ENCODE assay signal across 8 cellular contexts in the genomic region with DNA sequence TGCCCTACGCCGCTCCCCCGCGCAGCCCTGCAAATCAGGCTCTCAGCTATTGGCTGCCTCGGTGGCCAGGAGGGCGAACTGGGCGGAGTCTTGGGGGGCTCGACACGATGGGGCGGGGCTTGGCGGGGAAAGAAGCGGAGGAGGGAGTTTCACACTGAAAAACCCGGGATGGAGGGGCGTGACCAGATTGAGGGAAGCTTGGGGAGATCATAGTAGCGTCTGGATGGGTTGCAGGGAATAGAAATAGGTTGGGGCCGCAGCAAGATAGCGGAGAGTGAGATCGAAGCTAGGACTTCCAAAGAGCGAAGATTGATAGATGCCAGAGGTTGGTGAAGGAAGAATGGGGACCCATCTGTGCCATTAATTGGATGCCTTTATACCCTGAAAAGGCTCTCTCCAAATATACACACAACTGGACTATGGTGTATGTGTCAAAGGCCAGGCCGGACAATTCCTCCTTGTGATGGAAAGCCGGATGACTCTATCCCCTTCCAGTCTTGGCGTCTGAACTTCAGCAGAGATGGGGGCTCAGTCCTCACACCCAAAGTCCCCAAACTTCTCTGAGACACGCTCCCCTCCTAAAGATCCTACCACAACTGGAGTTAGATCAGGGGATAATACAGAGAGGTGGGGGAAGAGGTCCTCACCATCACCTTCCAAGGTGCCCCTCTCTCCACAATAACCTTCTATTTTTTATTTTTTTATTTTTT. TPM values are rescaled to one million over a fixed set of nuclear protein-coding genes. Genes with fewer than 3 reads are reported as not detected.
DNase-seq lines count a peak whose midpoint lies in the region; ATAC-seq and TF ChIP-seq lines count a peak whose summit lies in the region.

No MANE protein-coding gene starts in this region.

- DNase-seq in AG08396 (ENCODE audit: low spot score) = peak; percentile 76
- no peak for DNase-seq in activated B cell treated with CpG ODN at 0.5 μM for 24 hours
- DNase-seq in effector CD4-positive, alpha-beta T cell = peak; percentile 29
- peak; percentile 13 for DNase-seq in midbrain (lab: John Stamatoyannopoulos, UW)
- DNase-seq in A172 (ENCODE audit: low spot score) = no peak

- H3K4me3 Mint-ChIP-seq in IgD-negative memory B cell (peak overlapping the region; percentile 68 to 92 (median 78)), activated B cell treated with CpG ODN at 0.5 μM for 24 hours (peak overlapping the region; percentile 78)
- peak overlapping the region; percentile 80 for H3K4me3 Mint-ChIP-seq in stimulated activated naive CD8-positive, alpha-beta T cell treated with anti-CD3 and anti-CD28 coated beads, Interleukin-15, Interleukin-2, amounts not matched to agents 100 ng/mL and 50 ng/mL, for 24 hours

- peak overlapping the region in 1 of 3 donors; percentile 39 for H3K27ac Mint-ChIP-seq in IgD-negative memory B cell
- H3K27ac Mint-ChIP-seq in activated B cell treated with CpG ODN at 0.5 μM for 24 hours = peak overlapping the region; percentile 7
- H3K27ac Mint-ChIP-seq in stimulated activated naive CD8-positive, alpha-beta T cell treated with anti-CD3 and anti-CD28 coated beads, Interleukin-15, Interleukin-2, amounts not matched to agents 100 ng/mL and 50 ng/mL, for 24 hours = no peak overlapping the region

- intact Hi-C loops in activated B cell treated with CpG ODN at 0.5 μM for 24 hours (cut with micrococcal nuclease) = loop anchor here (2.0 kb wide), 2 partner anchors 13 to 17 kb away; no protein-coding TSS in a partner anchor

- H3K9me3 Mint-ChIP-seq in IgD-negative memory B cell = peaks cover 0 to 2% (median 0%) of the 10 kb centered on the region in 3 donors
- H3K9me3 Mint-ChIP-seq in activated B cell treated with CpG ODN at 0.5 μM for 24 hours = no peaks in the 10 kb centered on the region
- no peaks in the 10 kb centered on the region for H3K9me3 Mint-ChIP-seq in stimulated activated naive CD8-positive, alpha-beta T cell treated with anti-CD3 and anti-CD28 coated beads, Interleukin-15, Interleukin-2, amounts not matched to agents 100 ng/mL and 50 ng/mL, for 24 hours

- CTCF ChIA-PET in activated B cell treated with CpG ODN at 0.5 μM for 24 hours (lab: Charles Lee) = interaction anchor here (0.7 kb wide), 1 partner anchor 18 kb away, joined by 4 read pairs; no protein-coding TSS in a partner anchor

- H3K4me1 Mint-ChIP-seq in IgD-negative memory B cell = peaks cover 5 to 10% (median 6%) of the 10 kb centered on the region in 3 donors
- H3K4me1 Mint-ChIP-seq in activated B cell treated with CpG ODN at 0.5 μM for 24 hours = peaks cover 12% of the 10 kb centered on the region
- H3K4me1 Mint-ChIP-seq in stimulated activated naive CD8-positive, alpha-beta T cell treated with anti-CD3 and anti-CD28 coated beads, Interleukin-15, Interleukin-2, amounts not matched to agents 100 ng/mL and 50 ng/mL, for 24 hours (ENCODE audit: low read depth) = peaks cover 11% of the 10 kb centered on the region

- H3K36me3 Mint-ChIP-seq in IgD-negative memory B cell = no peaks in the 10 kb centered on the region
- no peaks in the 10 kb centered on the region for H3K36me3 Mint-ChIP-seq in activated B cell treated with CpG ODN at 0.5 μM for 24 hours (ENCODE audit: low read depth)
- H3K36me3 Mint-ChIP-seq in stimulated activated naive CD8-positive, alpha-beta T cell treated with anti-CD3 and anti-CD28 coated beads, Interleukin-15, Interleukin-2, amounts not matched to agents 100 ng/mL and 50 ng/mL, for 24 hours (ENCODE audit: low read depth) = no peaks in the 10 kb centered on the region

- ATAC-seq in activated B cell treated with CpG ODN at 0.5 μM for 24 hours (ENCODE audit: low read depth) (peak; percentile 63), HG03432 (IDR thresholded peaks at IDR 0.05; ENCODE audit: unreplicated experiment) (no peak)

- TF ChIP-seq CTCF in activated B cell treated with CpG ODN at 0.5 μM for 24 hours (IDR thresholded peaks at IDR 0.05) = no peak

- POLR2A ChIA-PET in activated B cell treated with CpG ODN at 0.5 μM for 24 hours (lab: Charles Lee) = interaction anchor here (0.6 to 1.2 kb wide), 4 partner anchors 12 to 415 kb away, joined by 3 to 11 read pairs (median 4); partner anchors contain the start of gene RPL19

- H3K27me3 Mint-ChIP-seq in IgD-negative memory B cell (peaks cover 39% of the 10 kb centered on the region), activated B cell treated with CpG ODN at 0.5 μM for 24 hours (peaks cover 39% of the 10 kb centered on the region)
- peaks cover 42% of the 10 kb centered on the region for H3K27me3 Mint-ChIP-seq in stimulated activated naive CD8-positive, alpha-beta T cell treated with anti-CD3 and anti-CD28 coated beads, Interleukin-15, Interleukin-2, amounts not matched to agents 100 ng/mL and 50 ng/mL, for 24 hours

RNA-seq across cellular contexts. Expression of gene STAC2, which starts 0.4 kb away (rescaled TPM):
- not detected for polyA plus RNA-seq in IgD-negative memory B cell
- not detected in 2 replicates for total RNA-seq in activated B cell treated with CpG ODN at 0.5 μM for 24 hours
- 0.12 TPM in 1 of 2 replicates, not detected in the other for total RNA-seq in A172 (2014; rRNA removed; shearing (Covaris generic))

RNA-seq across cellular contexts. Expression of gene RPL19, which starts 26.0 kb away (rescaled TPM):
- polyA plus RNA-seq in IgD-negative memory B cell = 3,435 TPM
- 3,324 and 3,891 TPM in 2 replicates for total RNA-seq in activated B cell treated with CpG ODN at 0.5 μM for 24 hours
- 2,332 and 2,918 TPM in 2 replicates for total RNA-seq in A172 (2014; rRNA removed; shearing (Covaris generic))

RNA-seq across cellular contexts. Expression of gene CACNB1, which starts 28.7 kb away (rescaled TPM):
- 0.45 TPM for polyA plus RNA-seq in IgD-negative memory B cell
- total RNA-seq in activated B cell treated with CpG ODN at 0.5 μM for 24 hours = 4.5 and 5.7 TPM in 2 replicates
- total RNA-seq in A172 (2014; rRNA removed; shearing (Covaris generic)) = 4.0 and 4.5 TPM in 2 replicates

Comparison
In these comparisons a context has a peak if more than half of its experiments do, and no peak if none do; other contexts are left out.
1. DNase-seq: peak in AG08396 (single experiment), effector CD4-positive, alpha-beta T cell (single experiment) and midbrain (single experiment); none in activated B cell treated with CpG ODN at 0.5 μM for 24 hours (single experiment) and A172 (single experiment).
2. Peak in every context shown above with its lines, with median percentiles within 50 percentile points of each other: H3K4me3 Mint-ChIP-seq.